In genomic region chr15:51844747-51845426, GRCh38 we compare ENCODE assay signal across 20 cellular contexts. TPM values are rescaled to one million over a fixed set of nuclear protein-coding genes. Genes with fewer than 3 reads are reported as not detected.
A peak's percentile ranks its signal among the peaks of the same experiment; 100 is the strongest.
DNase-seq lines count a peak whose midpoint lies in the region; ATAC-seq, FAIRE-seq and TF ChIP-seq lines count a peak whose summit lies in the region.
"Had no signal": no experiment of that assay in that cellular context is flagged by ENCODE, and none has a peak within 500 bp of the region (broad histone marks: within the 10 kb centered on the region; RNA-seq: fewer than 3 reads in every experiment).

No MANE protein-coding gene starts in this region.

- H3K9me3 ChIP-seq in keratinocyte (ENCODE audit: control insufficient read depth, low read depth, low read length) (no peaks in the 10 kb centered on the region), transverse colon (no peaks in the 10 kb centered on the region)
- H3K9me3 ChIP-seq: right lobe of liver, thoracic aorta had no signal

- no peak for DNase-seq in activated CD4-positive, alpha-beta T cell treated with anti-CD3 and anti-CD28 coated beads for 36 hours
- DNase-seq in activated CD4-positive, alpha-beta T cell treated with anti-CD3 and anti-CD28 coated beads, Interleukin-2, amount 10 ng/mL, durations not matched to agents 7 days and 5 days = no peak
- DNase-seq in keratinocyte (ENCODE audit: low read depth, low spot score) = no peak
- DNase-seq in transverse colon = no peak
- no peak for DNase-seq in NCI-H2227 treated with DMSO at 0.1 percent for 48 hours (lab: John Stamatoyannopoulos, UW)
- DNase-seq in COLO829 (ENCODE audit: low spot score) = no peak
- no peak for DNase-seq in SHP77 treated with DMSO at 0.1 percent for 48 hours (lab: John Stamatoyannopoulos, UW)
- DNase-seq: activated CD4-positive, alpha-beta T cell treated with anti-CD3 and anti-CD28 coated beads, Interleukin-2, amount 50 U/mL, for 48 hours; activated naive CD4-positive, alpha-beta T cell treated with Interleukin-2 at 50 U/mL for 16 hours; DMS79; foreskin fibroblast; naive thymus-derived CD8-positive, alpha-beta T cell; NCI-H2081; OCI-M1; right lobe of liver had no signal

- POLR2A ChIA-PET in activated CD4-positive, alpha-beta T cell treated with anti-CD3 and anti-CD28 coated beads for 36 hours (lab: Charles Lee) = interaction anchor here (0.7 kb wide), 1 partner anchor 131 kb away, joined by 3 read pairs; no protein-coding TSS in a partner anchor
- POLR2A ChIA-PET in activated CD4-positive, alpha-beta T cell treated with anti-CD3 and anti-CD28 coated beads, Interleukin-2, amount 10 ng/mL, durations not matched to agents 7 days and 5 days (lab: Charles Lee) = interaction anchor here (0.6 kb wide), 1 partner anchor 10 kb away, joined by 3 read pairs; no protein-coding TSS in a partner anchor

- no peak for TF ChIP-seq POLR2A in transverse colon (IDR thresholded peaks at IDR 0.05)

- 60 to 73% methylated on average over 1 to 4 of the region's 4 CpGs for WGBS in transverse colon (ENCODE audit: low coverage in 1 of 2), 2 donors

- peak overlapping the region; percentile 83 for H3K4me2 ChIP-seq in keratinocyte (ENCODE audit: control insufficient read depth, extremely low read depth, insufficient read depth, low read depth, low read length)

- ATAC-seq in activated CD4-positive, alpha-beta T cell treated with anti-CD3 and anti-CD28 coated beads for 36 hours = no peak
- ATAC-seq: naive thymus-derived CD8-positive, alpha-beta T cell; right lobe of liver had no signal

- H3K9me1 ChIP-seq in keratinocyte (ENCODE audit: control insufficient read depth, extremely low read depth, insufficient read depth, low read length) = peaks cover 2% of the 10 kb centered on the region

- peak overlapping the region; percentile 66 for H3K27ac Mint-ChIP-seq in activated CD4-positive, alpha-beta T cell treated with anti-CD3 and anti-CD28 coated beads for 36 hours
- H3K27ac Mint-ChIP-seq in activated CD4-positive, alpha-beta T cell treated with anti-CD3 and anti-CD28 coated beads, Interleukin-2, amount 10 ng/mL, durations not matched to agents 7 days and 5 days = no peak overlapping the region
- H3K27ac Mint-ChIP-seq in activated naive CD8-positive, alpha-beta T cell = peak overlapping the region; percentile 24
- H3K27ac Mint-ChIP-seq: T-helper 2 cell treated with Interferon-gamma antibody and Interleukin-4, amounts not matched to agents 5 μg/mL and 100 μg/mL, for 36 hours had no signal

- no peaks in the 10 kb centered on the region for H3K36me3 Mint-ChIP-seq in activated CD4-positive, alpha-beta T cell treated with anti-CD3 and anti-CD28 coated beads for 36 hours (ENCODE audit: low read depth)
- H3K36me3 Mint-ChIP-seq in activated CD4-positive, alpha-beta T cell treated with anti-CD3 and anti-CD28 coated beads, Interleukin-2, amount 10 ng/mL, durations not matched to agents 7 days and 5 days (ENCODE audit: low read depth) = peaks cover 14% of the 10 kb centered on the region
- peaks cover 5% of the 10 kb centered on the region for H3K36me3 Mint-ChIP-seq in activated naive CD8-positive, alpha-beta T cell

- no peak for TF ChIP-seq EP300 in transverse colon (IDR thresholded peaks at IDR 0.05; ENCODE audit: low read depth)

- dilution Hi-C loops in keratinocyte (cut with MboI; ENCODE audit: extremely low pct_ligation_motif_present, low sequenced_read_pairs) = no loop called here

- H2AFZ ChIP-seq in keratinocyte (ENCODE audit: control insufficient read depth, low read length) = no peak overlapping the region

- peaks cover 75% of the 10 kb centered on the region for H3K4me1 ChIP-seq in keratinocyte (ENCODE audit: control insufficient read depth, extremely low read depth, insufficient read depth, low read length)
- H3K4me1 ChIP-seq in transverse colon = peaks cover 17 to 85% (median 43%) of the 10 kb centered on the region in 4 donors

- H3K36me3 ChIP-seq in keratinocyte (ENCODE audit: control insufficient read depth in 2 of 2, extremely low read depth in 1 of 2, insufficient read depth in 2 of 2, low read length in 2 of 2) (peaks cover 3 to 17% of the 10 kb centered on the region in 2 experiments), transverse colon (no peaks in the 10 kb centered on the region)
- H3K36me3 ChIP-seq: right lobe of liver, thoracic aorta had no signal

- H3K79me2 ChIP-seq in keratinocyte (ENCODE audit: control insufficient read depth, insufficient read depth, low read length) = peaks cover 97% of the 10 kb centered on the region

- H3K9ac ChIP-seq in keratinocyte (ENCODE audit: control insufficient read depth, extremely low read depth, insufficient read depth, low read length) = peak overlapping the region; percentile 29

- no peak overlapping the region for H3K4me3 Mint-ChIP-seq in activated CD4-positive, alpha-beta T cell treated with anti-CD3 and anti-CD28 coated beads for 36 hours
- H3K4me3 Mint-ChIP-seq in activated CD4-positive, alpha-beta T cell treated with anti-CD3 and anti-CD28 coated beads, Interleukin-2, amount 10 ng/mL, durations not matched to agents 7 days and 5 days = no peak overlapping the region
- no peak overlapping the region for H3K4me3 Mint-ChIP-seq in activated naive CD8-positive, alpha-beta T cell
- H3K4me3 Mint-ChIP-seq: T-helper 2 cell treated with Interferon-gamma antibody and Interleukin-4, amounts not matched to agents 5 μg/mL and 100 μg/mL, for 36 hours had no signal

- peaks cover 79% of the 10 kb centered on the region for H3K4me1 Mint-ChIP-seq in activated CD4-positive, alpha-beta T cell treated with anti-CD3 and anti-CD28 coated beads for 36 hours
- H3K4me1 Mint-ChIP-seq in activated CD4-positive, alpha-beta T cell treated with anti-CD3 and anti-CD28 coated beads, Interleukin-2, amount 10 ng/mL, durations not matched to agents 7 days and 5 days = peaks cover 60% of the 10 kb centered on the region
- H3K4me1 Mint-ChIP-seq in activated naive CD8-positive, alpha-beta T cell (ENCODE audit: low read depth) = peaks cover 85% of the 10 kb centered on the region

- H4K20me1 ChIP-seq in keratinocyte (ENCODE audit: control insufficient read depth, extremely low read depth, insufficient read depth, low read length) = peaks cover 25% of the 10 kb centered on the region

- CTCF ChIA-PET in activated CD4-positive, alpha-beta T cell treated with anti-CD3 and anti-CD28 coated beads for 36 hours (lab: Charles Lee) = interaction anchor here (0.7 to 1.7 kb wide), 4 partner anchors 11 to 97 kb away, joined by 3 to 7 read pairs (median 4); no protein-coding TSS in a partner anchor
- CTCF ChIA-PET in activated CD4-positive, alpha-beta T cell treated with anti-CD3 and anti-CD28 coated beads, Interleukin-2, amount 10 ng/mL, durations not matched to agents 7 days and 5 days (lab: Charles Lee) = interaction anchor here (1.1 to 1.7 kb wide), 3 partner anchors 9 to 29 kb away, joined by 3 to 6 read pairs (median 4); no protein-coding TSS in a partner anchor

- intact Hi-C loops in activated CD4-positive, alpha-beta T cell treated with anti-CD3 and anti-CD28 coated beads for 36 hours (cut with DNase I, micrococcal nuclease) = no loop called here
- intact Hi-C loops in transverse colon (cut with DNase I; ENCODE audit: low total_unique reads) = no loop called here

- no peak for FAIRE-seq in keratinocyte (lab: Jason Lieb, UNC)
- FAIRE-seq: islet of Langerhans had no signal

- in situ Hi-C loops in transverse colon (cut with MboI; ENCODE audit: low pct_ligation_motif_present in 1 of 4, low pct_unique_long_range_greater_than_20kb in 1 of 4, low sequenced_read_pairs in 3 of 4) = no loop called here

- no peaks in the 10 kb centered on the region for H3K27me3 Mint-ChIP-seq in activated CD4-positive, alpha-beta T cell treated with anti-CD3 and anti-CD28 coated beads for 36 hours
- no peaks in the 10 kb centered on the region for H3K27me3 Mint-ChIP-seq in activated CD4-positive, alpha-beta T cell treated with anti-CD3 and anti-CD28 coated beads, Interleukin-2, amount 10 ng/mL, durations not matched to agents 7 days and 5 days
- H3K27me3 Mint-ChIP-seq in activated naive CD8-positive, alpha-beta T cell = no peaks in the 10 kb centered on the region
- H3K27me3 Mint-ChIP-seq: naive thymus-derived CD8-positive, alpha-beta T cell had no signal

- TF ChIP-seq CTCF in keratinocyte (optimal IDR thresholded peaks at IDR 0.05 in 1 of 3, IDR thresholded peaks at IDR 0.05 in 1 of 3, conservative IDR thresholded peaks at IDR 0.05 in 1 of 3; ENCODE audit: extremely low read depth in 1 of 3, insufficient read depth in 2 of 3, low read length in 3 of 3) = no peak
- TF ChIP-seq CTCF in transverse colon (IDR thresholded peaks at IDR 0.05) = no peak

- H3K4me3 ChIP-seq in keratinocyte (ENCODE audit: control insufficient read depth in 2 of 3, extremely low read depth in 1 of 3, insufficient read depth in 2 of 3, low read depth in 1 of 3, low read length in 3 of 3) (peak overlapping the region in 2 of 3 experiments; percentile 9 to 11), transverse colon (no peak overlapping the region)
- H3K4me3 ChIP-seq: coronary artery, right lobe of liver, thoracic aorta had no signal

- H3K27ac ChIP-seq in keratinocyte (ENCODE audit: control insufficient read depth, insufficient read depth, low read length) (peak overlapping the region; percentile 88), transverse colon (peak overlapping the region in 3 of 4 donors; percentile 10 to 65 (median 15))
- H3K27ac ChIP-seq: right lobe of liver had no signal

- H3K27me3 ChIP-seq in keratinocyte (ENCODE audit: control insufficient read depth, extremely low read depth, insufficient read depth, low read length) (no peaks in the 10 kb centered on the region), transverse colon (no peaks in the 10 kb centered on the region)
- H3K27me3 ChIP-seq: right lobe of liver had no signal

- H3K9me3 Mint-ChIP-seq in activated CD4-positive, alpha-beta T cell treated with anti-CD3 and anti-CD28 coated beads for 36 hours (ENCODE audit: low read depth) = no peaks in the 10 kb centered on the region
- peaks cover 2% of the 10 kb centered on the region for H3K9me3 Mint-ChIP-seq in activated CD4-positive, alpha-beta T cell treated with anti-CD3 and anti-CD28 coated beads, Interleukin-2, amount 10 ng/mL, durations not matched to agents 7 days and 5 days
- no peaks in the 10 kb centered on the region for H3K9me3 Mint-ChIP-seq in activated naive CD8-positive, alpha-beta T cell (ENCODE audit: low read depth)
- H3K9me3 Mint-ChIP-seq: naive thymus-derived CD8-positive, alpha-beta T cell; T-helper 2 cell treated with Interferon-gamma antibody and Interleukin-4, amounts not matched to agents 5 μg/mL and 100 μg/mL, for 36 hours had no signal

RNA-seq across cellular contexts. Expression of gene TMOD3, which starts 15.4 kb away (rescaled TPM):
- total RNA-seq in activated CD4-positive, alpha-beta T cell treated with anti-CD3 and anti-CD28 coated beads for 36 hours = 10 to 100 TPM; 52.4 to 55.7 TPM
- total RNA-seq in activated CD4-positive, alpha-beta T cell treated with anti-CD3 and anti-CD28 coated beads, Interleukin-2, amount 10 ng/mL, durations not matched to agents 7 days and 5 days = 10 to 100 TPM; 66.0 to 66.1 TPM
- 48.4 to 100 TPM (median 50.2 TPM) in 3 replicates for polyA plus RNA-seq in keratinocyte
- polyA plus RNA-seq in keratinocyte (2011; ENCODE audit: low read depth) = 249 TPM
- 50.3 and 97.3 TPM in 2 replicates for polyA plus RNA-seq in keratinocyte (2011; cell fraction: cytosol; rRNA removed)
- polyA plus RNA-seq in keratinocyte (2011; cell fraction: nucleus; rRNA removed) = 66.1 and 71.0 TPM in 2 replicates
- polyA plus RNA-seq in keratinocyte (2012; ENCODE audit: low replicate concordance) = 59.4 and 66.5 TPM in 2 replicates
- 20.2 to 107 TPM (median 32.1 TPM) in 3 replicates for polyA minus RNA-seq in keratinocyte
- polyA minus RNA-seq in keratinocyte (2011; cell fraction: cytosol; rRNA and poly(A)+ RNA removed) = 36.8 TPM
- polyA minus RNA-seq in keratinocyte (2011; cell fraction: nucleus; rRNA and poly(A)+ RNA removed) = 46.0 and 118 TPM in 2 replicates
- 10 to 100 TPM; 18.7 to 65.8 (median 45.3) TPM for total RNA-seq in transverse colon

Comparison
In these comparisons a context has a peak if more than half of its experiments do, and no peak if none do; other contexts are left out.
1. H3K4me3 ChIP-seq: peak in keratinocyte (2 of 3); none in transverse colon (0 of 4).